In genomic region chr3:123110953-123111615, GRCh38 we compare ENCODE assay signal across 24 cellular contexts. TPM values are rescaled to one million over a fixed set of nuclear protein-coding genes. Genes with fewer than 3 reads are reported as not detected.
DNase-seq lines count a peak whose midpoint lies in the region; ATAC-seq lines count a peak whose summit lies in the region.
"Had no signal": no experiment of that assay in that cellular context is flagged by ENCODE, and none has a peak within 500 bp of the region (broad histone marks: within the 10 kb centered on the region; RNA-seq: fewer than 3 reads in every experiment).

No MANE protein-coding gene starts in this region.

- H3K36me3 ChIP-seq in aorta (ENCODE audit: control insufficient read depth in 1 of 2, insufficient read depth in 2 of 2, low read length in 1 of 2): peaks cover 4 to 5% of the 10 kb centered on the region in 2 donors
- no peaks in the 10 kb centered on the region for H3K36me3 ChIP-seq in CD4-positive, alpha-beta memory T cell (ENCODE audit: insufficient read depth, low read length)
- H3K36me3 ChIP-seq: uterus had no signal

- H3K27ac Mint-ChIP-seq in CD4-positive, alpha-beta memory T cell: peak overlapping the region in 1 of 7 donors; percentile 53
- H3K27ac Mint-ChIP-seq: activated CD8-positive, alpha-beta T cell treated with anti-CD3 and anti-CD28 coated beads for 36 hours; activated naive CD8-positive, alpha-beta T cell treated with anti-CD3 and anti-CD28 coated beads, Interleukin-2, amount 10 ng/mL, durations not matched to agents 7 days and 5 days; activated T-helper 17 cell treated with anti-CD3 and anti-CD28 coated beads, Interleukin-2, amount 50 U/mL, for 72 hours; memory B cell had no signal

- WGBS in aorta, 2 donors: 91 to 92% methylated on average over 11 to 12 of the region's 12 CpGs

- ATAC-seq in aorta (ENCODE audit: low FRiP score): peak; percentile 19
- ATAC-seq in GM18873 (IDR thresholded peaks at IDR 0.05; ENCODE audit: low FRiP score, unreplicated experiment): no peak
- ATAC-seq: activated CD4-positive, CD25-positive, alpha-beta regulatory T cell treated with anti-CD3 and anti-CD28 coated beads, Interleukin-2, amount 50 U/mL, for 24 hours; activated CD8-positive, alpha-beta T cell treated with anti-CD3 and anti-CD28 coated beads for 36 hours; activated T-helper 17 cell treated with anti-CD3 and anti-CD28 coated beads, Interleukin-2, amount 50 U/mL, for 72 hours; gastroesophageal sphincter; left lobe of liver; psoas muscle had no signal

- peaks cover 37 to 44% of the 10 kb centered on the region in 2 donors for H3K36me3 Mint-ChIP-seq in CD4-positive, alpha-beta memory T cell

- intact Hi-C loops in aorta (cut with DNase I): no loop called here
- intact Hi-C loops in CD4-positive, alpha-beta memory T cell (cut with micrococcal nuclease): no loop called here

- no peaks in the 10 kb centered on the region for H3K27me3 Mint-ChIP-seq in CD4-positive, alpha-beta memory T cell
- H3K27me3 Mint-ChIP-seq: activated CD8-positive, alpha-beta T cell treated with anti-CD3 and anti-CD28 coated beads for 36 hours; activated naive CD8-positive, alpha-beta T cell treated with anti-CD3 and anti-CD28 coated beads, Interleukin-2, amount 10 ng/mL, durations not matched to agents 7 days and 5 days; activated T-helper 17 cell treated with anti-CD3 and anti-CD28 coated beads, Interleukin-2, amount 50 U/mL, for 72 hours; memory B cell had no signal

- peak; percentile 9 for DNase-seq in activated effector memory CD4-positive, alpha-beta T cell treated with anti-CD3 and anti-CD28 coated beads, Interleukin-2, amount 50 U/mL, for 16 hours
- DNase-seq in activated effector memory CD4-positive, alpha-beta T cell treated with Interleukin-2 at 50 U/mL for 16 hours: no peak
- peak; percentile 68 for DNase-seq in NCI-H2171 (lab: John Stamatoyannopoulos, UW)
- peak; percentile 37 for DNase-seq in cerebellum (ENCODE audit: low spot score)
- DNase-seq in aorta: peak in 1 of 2 donors; percentile 10
- no peak for DNase-seq in SKM-1 treated with dmso at 0.1 percent for 144 hours (lab: John Stamatoyannopoulos, UW; ENCODE audit: unreplicated experiment)
- DNase-seq in CD4-positive, alpha-beta memory T cell: no peak
- DNase-seq: activated CD8-positive, alpha-beta T cell treated with anti-CD3 and anti-CD28 coated beads for 36 hours; activated naive CD8-positive, alpha-beta T cell treated with anti-CD3 and anti-CD28 coated beads, Interleukin-2, amount 10 ng/mL, durations not matched to agents 7 days and 5 days; BE2C; central memory CD4-positive, alpha-beta T cell; psoas muscle; SIG-M5; stimulated activated naive CD4-positive, alpha-beta T cell treated with Interleukin-2 at 50 U/mL for 16 hours; uterus had no signal

- no peaks in the 10 kb centered on the region for H3K9me3 ChIP-seq in aorta (ENCODE audit: control insufficient read depth, low read length)
- H3K9me3 ChIP-seq in CD4-positive, alpha-beta memory T cell (ENCODE audit: control insufficient read depth in 1 of 2, low read length in 2 of 2): no peaks in the 10 kb centered on the region
- H3K9me3 ChIP-seq: BE2C, gastroesophageal sphincter, Peyer's patch, psoas muscle, thoracic aorta, uterus had no signal

- H3K4me1 ChIP-seq in aorta (ENCODE audit: control insufficient read depth in 1 of 2, insufficient read depth in 2 of 2, low read length in 2 of 2): no peaks in the 10 kb centered on the region
- no peaks in the 10 kb centered on the region for H3K4me1 ChIP-seq in CD4-positive, alpha-beta memory T cell (ENCODE audit: insufficient read depth, low read length)
- H3K4me1 ChIP-seq: Peyer's patch, psoas muscle, uterus had no signal

- H3K4me3 ChIP-seq in aorta (ENCODE audit: low read length in 2 of 2): no peak overlapping the region
- H3K4me3 ChIP-seq in CD4-positive, alpha-beta memory T cell (ENCODE audit: low read length in 2 of 2): no peak overlapping the region
- H3K4me3 ChIP-seq: gastroesophageal sphincter, Peyer's patch, psoas muscle, thoracic aorta, uterus had no signal

- H3K4me3 Mint-ChIP-seq in CD4-positive, alpha-beta memory T cell: no peak overlapping the region
- H3K4me3 Mint-ChIP-seq: activated CD8-positive, alpha-beta T cell treated with anti-CD3 and anti-CD28 coated beads for 36 hours; activated naive CD8-positive, alpha-beta T cell treated with anti-CD3 and anti-CD28 coated beads, Interleukin-2, amount 10 ng/mL, durations not matched to agents 7 days and 5 days; activated T-helper 17 cell treated with anti-CD3 and anti-CD28 coated beads, Interleukin-2, amount 50 U/mL, for 72 hours; memory B cell had no signal

- no peaks in the 10 kb centered on the region for H3K4me1 Mint-ChIP-seq in CD4-positive, alpha-beta memory T cell
- H3K4me1 Mint-ChIP-seq: activated T-helper 17 cell treated with anti-CD3 and anti-CD28 coated beads, Interleukin-2, amount 50 U/mL, for 72 hours had no signal

- no peak overlapping the region for H3K27ac ChIP-seq in aorta (ENCODE audit: low read depth in 1 of 2, low read length in 2 of 2)
- H3K27ac ChIP-seq in CD4-positive, alpha-beta memory T cell (ENCODE audit: low read depth, low read length): no peak overlapping the region
- H3K27ac ChIP-seq: gastroesophageal sphincter, KMS-11, Peyer's patch, psoas muscle, thoracic aorta, uterus had no signal

- no peaks in the 10 kb centered on the region for H3K27me3 ChIP-seq in aorta (ENCODE audit: control insufficient read depth in 1 of 2, insufficient read depth in 2 of 2, low read length in 1 of 2)
- H3K27me3 ChIP-seq in CD4-positive, alpha-beta memory T cell (ENCODE audit: insufficient read depth, low read length): no peaks in the 10 kb centered on the region
- H3K27me3 ChIP-seq: BE2C, gastroesophageal sphincter, Peyer's patch, uterus had no signal

- CTCF ChIA-PET in CD4-positive, alpha-beta memory T cell (lab: Charles Lee; ENCODE audit: partially characterized antibody): no interaction called here

- POLR2A ChIA-PET in CD4-positive, alpha-beta memory T cell (lab: Charles Lee; ENCODE audit: partially characterized antibody): no interaction called here

- no peaks in the 10 kb centered on the region for H3K9me3 Mint-ChIP-seq in CD4-positive, alpha-beta memory T cell
- H3K9me3 Mint-ChIP-seq: activated CD8-positive, alpha-beta T cell treated with anti-CD3 and anti-CD28 coated beads for 36 hours; activated naive CD8-positive, alpha-beta T cell treated with anti-CD3 and anti-CD28 coated beads, Interleukin-2, amount 10 ng/mL, durations not matched to agents 7 days and 5 days; activated T-helper 17 cell treated with anti-CD3 and anti-CD28 coated beads, Interleukin-2, amount 50 U/mL, for 72 hours; memory B cell had no signal

RNA-seq across cellular contexts. Expression of gene PDIA5, which starts 44.3 kb away (rescaled TPM):
- total RNA-seq in cerebellum (8.9 TPM), aorta (10 to 100 TPM; 38.4 to 50.4 TPM)
- polyA plus RNA-seq in aorta: 10 to 100 TPM in 1 of 2 donors, 1 to 10 TPM in 1; 8.6 to 22.3 TPM
- total RNA-seq in CD4-positive, alpha-beta memory T cell: 1 to 10 TPM; 6.3 to 7.0 TPM
- 1 to 10 TPM; 3.0 to 5.0 TPM for polyA plus RNA-seq in CD4-positive, alpha-beta memory T cell

Comparison
In these comparisons a context has a peak if more than half of its experiments do, and no peak if none do; other contexts are left out.
1. DNase-seq: peak in activated effector memory CD4-positive, alpha-beta T cell treated with anti-CD3 and anti-CD28 coated beads, Interleukin-2, amount 50 U/mL, for 16 hours (single experiment), NCI-H2171 (single experiment) and cerebellum (single experiment); none in activated effector memory CD4-positive, alpha-beta T cell treated with Interleukin-2 at 50 U/mL for 16 hours (single experiment), SKM-1 treated with dmso at 0.1 percent for 144 hours (single experiment) and CD4-positive, alpha-beta memory T cell (0 of 5).